14 cellular contexts compared by ENCODE assay signal in the genomic region with DNA sequence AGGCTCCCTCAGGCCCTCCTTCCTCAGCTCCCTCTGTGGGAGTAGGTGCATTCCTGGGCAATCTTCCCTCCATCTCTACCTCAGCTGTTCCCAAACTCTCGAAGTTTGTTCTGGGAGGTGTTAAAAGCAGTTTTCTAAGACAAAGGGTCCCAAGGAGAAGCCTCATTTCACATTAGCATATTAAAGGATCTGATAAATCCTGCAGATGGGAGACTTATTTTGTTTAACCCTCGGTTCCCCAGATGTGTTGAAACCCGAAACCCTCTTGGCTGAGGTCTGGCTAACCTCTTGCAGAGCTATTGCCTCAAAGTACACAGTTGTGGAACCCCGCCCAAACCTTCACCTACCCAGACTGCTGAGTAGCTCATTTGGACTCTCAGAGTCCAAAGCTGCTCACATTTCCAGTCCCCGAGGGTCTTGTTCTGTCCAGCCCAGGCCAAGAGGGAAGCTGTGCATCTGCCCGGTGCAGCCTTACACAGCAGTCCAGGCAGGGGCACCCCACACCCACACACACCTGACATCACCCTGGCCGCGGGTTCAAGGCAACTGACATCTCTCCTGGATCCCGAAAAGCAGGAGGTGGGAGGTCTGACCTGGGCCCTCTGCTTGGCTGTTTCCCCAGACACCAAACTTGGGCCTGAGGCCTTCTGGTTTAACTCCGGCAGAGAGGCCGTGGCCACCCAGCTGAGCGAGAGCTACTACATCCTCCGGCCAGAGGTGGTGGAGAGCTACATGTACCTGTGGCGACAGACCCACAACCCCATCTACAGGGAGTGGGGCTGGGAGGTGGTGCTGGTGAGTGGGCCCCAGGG. TPM values are rescaled to one million over a fixed set of nuclear protein-coding genes. Genes with fewer than 3 reads are reported as not detected.
A peak's percentile ranks its signal among the peaks of the same experiment; 100 is the strongest.
DNase-seq lines count a peak whose midpoint lies in the region; ATAC-seq, FAIRE-seq and TF ChIP-seq lines count a peak whose summit lies in the region.
"Had no signal": no experiment of that assay in that cellular context is flagged by ENCODE, and none has a peak within 500 bp of the region (broad histone marks: within the 10 kb centered on the region; RNA-seq: fewer than 3 reads in every experiment).

No MANE protein-coding gene starts in this region.

- peak overlapping the region; percentile 3 for H3K27ac ChIP-seq in CD4-positive, alpha-beta T cell (ENCODE audit: low read depth, low read length)
- H3K27ac ChIP-seq in kidney (ENCODE audit: low read depth in 2 of 2, low read length in 2 of 2), result no peak overlapping the region

- H3K4me3 ChIP-seq in HFF-Myc (replicated peaks; ENCODE audit: low read depth, low read length), result no peak overlapping the region
- no peak overlapping the region for H3K4me3 ChIP-seq in kidney (ENCODE audit: low read length in 2 of 2)

- no peak for FAIRE-seq in kidney (lab: Jason Lieb, UNC)
- FAIRE-seq: endothelial cell of umbilical vein had no signal

- POLR2A ChIA-PET in CD4-positive, alpha-beta T cell (lab: Charles Lee), result no interaction called here
- POLR2A ChIA-PET in WTC11 (lab: Charles Lee), result interaction anchor here (1.3 kb wide), 1 partner anchor 18 kb away, joined by 4 read pairs; no protein-coding TSS in a partner anchor

- peak overlapping the region; percentile 98 for H3K27ac Mint-ChIP-seq in CD4-positive, alpha-beta T cell
- H3K27ac Mint-ChIP-seq in WTC11, result peak overlapping the region; percentile 72
- H3K27ac Mint-ChIP-seq: activated CD4-positive, alpha-beta T cell treated with anti-CD3 and anti-CD28 coated beads, Interleukin-2, amount 10 ng/mL, durations not matched to agents 24 days and 14 days; activated T-helper 1 cell treated with anti-CD3 and anti-CD28 coated beads, Interleukin-12 subunit alpha, Interleukin-12 subunit beta, Interleukin-2, Interleukin-4 antibody, amounts not matched to agents 30 ng/mL and 10 ng/mL and 1 ng/mL, durations not matched to agents 14 hours and 24 hours and 36 hours; HFFc6 had no signal

- peaks cover 0 to 2% of the 10 kb centered on the region in 2 donors for H3K36me3 ChIP-seq in kidney (ENCODE audit: control insufficient read depth in 1 of 2, insufficient read depth in 2 of 2, low read length in 2 of 2)

- peaks cover 0 to 2% of the 10 kb centered on the region in 2 donors for H3K4me1 ChIP-seq in kidney (ENCODE audit: control insufficient read depth in 1 of 2, insufficient read depth in 1 of 2, low read depth in 1 of 2, low read length in 2 of 2)

- no peak for DNase-seq in CD4-positive, alpha-beta T cell
- DNase-seq in HFF-Myc (ENCODE audit: extremely low read depth, low read depth) (peak; percentile 31), WTC11 (ENCODE audit: low spot score) (peak; percentile 50), left kidney (ENCODE audit: low read depth, low spot score) (peak; percentile 48), kidney (no peak), mucosa of gallbladder (ENCODE audit: low spot score) (no peak), HuH-7 (ENCODE audit: low spot score) (no peak)
- DNase-seq in stimulated activated naive CD8-positive, alpha-beta T cell treated with anti-CD3 and anti-CD28 coated beads, Interleukin-15, Interleukin-2, amounts not matched to agents 100 U/mL and 50 U/mL, for 24 hours, result no peak
- DNase-seq: activated CD4-positive, alpha-beta T cell treated with anti-CD3 and anti-CD28 coated beads, Interleukin-2, amount 10 ng/mL, durations not matched to agents 24 days and 14 days; EL; HFFc6 had no signal

- no peak overlapping the region for H3K4me3 Mint-ChIP-seq in CD4-positive, alpha-beta T cell
- no peak overlapping the region for H3K4me3 Mint-ChIP-seq in WTC11
- H3K4me3 Mint-ChIP-seq: activated CD4-positive, alpha-beta T cell treated with anti-CD3 and anti-CD28 coated beads, Interleukin-2, amount 10 ng/mL, durations not matched to agents 24 days and 14 days; activated T-helper 1 cell treated with anti-CD3 and anti-CD28 coated beads, Interleukin-12 subunit alpha, Interleukin-12 subunit beta, Interleukin-2, Interleukin-4 antibody, amounts not matched to agents 30 ng/mL and 10 ng/mL and 1 ng/mL, durations not matched to agents 14 hours and 24 hours and 36 hours; HFFc6 had no signal

- H3K9me3 ChIP-seq in CD4-positive, alpha-beta T cell (ENCODE audit: control insufficient read depth, low read length), result no peaks in the 10 kb centered on the region
- no peaks in the 10 kb centered on the region for H3K9me3 ChIP-seq in kidney (ENCODE audit: control insufficient read depth in 1 of 2, low read length in 2 of 2)

- H3K27me3 ChIP-seq in CD4-positive, alpha-beta T cell (ENCODE audit: control insufficient read depth, insufficient read depth, low read length), result no peaks in the 10 kb centered on the region

- H3K27me3 Mint-ChIP-seq in CD4-positive, alpha-beta T cell, result no peaks in the 10 kb centered on the region
- H3K27me3 Mint-ChIP-seq in WTC11 (ENCODE audit: low read depth), result peaks cover 5% of the 10 kb centered on the region; the same call in 1 of the 2 replicates

- no peak for ATAC-seq in CD4-positive, alpha-beta T cell (ENCODE audit: poor library complexity)
- ATAC-seq in WTC11, result peak; percentile 84
- ATAC-seq in stimulated activated naive CD8-positive, alpha-beta T cell treated with anti-CD3 and anti-CD28 coated beads, Interleukin-15, Interleukin-2, amounts not matched to agents 100 U/mL and 50 U/mL, for 24 hours, result no peak
- ATAC-seq: Panc1 had no signal

- peaks cover 31% of the 10 kb centered on the region for H3K4me1 Mint-ChIP-seq in CD4-positive, alpha-beta T cell (ENCODE audit: low read depth)
- peaks cover 62% of the 10 kb centered on the region for H3K4me1 Mint-ChIP-seq in WTC11

- no peak for TF ChIP-seq CTCF in CD4-positive, alpha-beta T cell (IDR thresholded peaks at IDR 0.05)
- TF ChIP-seq CTCF in HFF-Myc (IDR thresholded peaks at IDR 0.05; ENCODE audit: low read depth, low read length, missing control alignments), result no peak
- no peak for TF ChIP-seq CTCF in WTC11 (IDR thresholded peaks at IDR 0.05)
- TF ChIP-seq CTCF in kidney (IDR thresholded peaks at IDR 0.05; ENCODE audit: borderline replicate concordance, extremely low read depth, insufficient read depth), result no peak

- no peak overlapping the region for H3K9ac ChIP-seq in kidney (ENCODE audit: low read length in 2 of 2)

- peaks cover 77% of the 10 kb centered on the region for H3K36me3 Mint-ChIP-seq in CD4-positive, alpha-beta T cell (ENCODE audit: low read depth)
- no peaks in the 10 kb centered on the region for H3K36me3 Mint-ChIP-seq in WTC11

- intact Hi-C loops in CD4-positive, alpha-beta T cell (cut with DNase I, micrococcal nuclease), result no loop called here
- intact Hi-C loops in kidney (cut with DNase I), result no loop called here

- CTCF ChIA-PET in CD4-positive, alpha-beta T cell (lab: Charles Lee), result interaction anchor here (1.5 kb wide), 1 partner anchor 172 kb away, joined by 3 read pairs; no protein-coding TSS in a partner anchor
- CTCF ChIA-PET in WTC11 (lab: Charles Lee), result interaction anchor here (0.7 to 3.0 kb wide), 19 partner anchors 9 to 237 kb away, joined by 3 to 22 read pairs (median 4); a partner anchor contains a TSS

- H3K9me3 Mint-ChIP-seq in CD4-positive, alpha-beta T cell, result no peaks in the 10 kb centered on the region
- no peaks in the 10 kb centered on the region for H3K9me3 Mint-ChIP-seq in WTC11
- H3K9me3 Mint-ChIP-seq: activated CD4-positive, alpha-beta T cell treated with anti-CD3 and anti-CD28 coated beads, Interleukin-2, amount 10 ng/mL, durations not matched to agents 24 days and 14 days; activated T-helper 1 cell treated with anti-CD3 and anti-CD28 coated beads, Interleukin-12 subunit alpha, Interleukin-12 subunit beta, Interleukin-2, Interleukin-4 antibody, amounts not matched to agents 30 ng/mL and 10 ng/mL and 1 ng/mL, durations not matched to agents 14 hours and 24 hours and 36 hours; HFFc6 had no signal

TF ChIP-seq in WTC11, 78 proteins besides CTCF, POLR2A, EP300 and RAD21 (continues in another document):
- TF ChIP-seq, protein P1, sequence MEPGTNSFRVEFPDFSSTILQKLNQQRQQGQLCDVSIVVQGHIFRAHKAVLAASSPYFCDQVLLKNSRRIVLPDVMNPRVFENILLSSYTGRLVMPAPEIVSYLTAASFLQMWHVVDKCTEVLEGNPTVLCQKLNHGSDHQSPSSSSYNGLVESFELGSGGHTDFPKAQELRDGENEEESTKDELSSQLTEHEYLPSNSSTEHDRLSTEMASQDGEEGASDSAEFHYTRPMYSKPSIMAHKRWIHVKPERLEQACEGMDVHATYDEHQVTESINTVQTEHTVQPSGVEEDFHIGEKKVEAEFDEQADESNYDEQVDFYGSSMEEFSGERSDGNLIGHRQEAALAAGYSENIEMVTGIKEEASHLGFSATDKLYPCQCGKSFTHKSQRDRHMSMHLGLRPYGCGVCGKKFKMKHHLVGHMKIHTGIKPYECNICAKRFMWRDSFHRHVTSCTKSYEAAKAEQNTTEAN (CRISPR knock-in tag; IDR thresholded peaks at IDR 0.05), result no peak
- TF ChIP-seq, protein P2, sequence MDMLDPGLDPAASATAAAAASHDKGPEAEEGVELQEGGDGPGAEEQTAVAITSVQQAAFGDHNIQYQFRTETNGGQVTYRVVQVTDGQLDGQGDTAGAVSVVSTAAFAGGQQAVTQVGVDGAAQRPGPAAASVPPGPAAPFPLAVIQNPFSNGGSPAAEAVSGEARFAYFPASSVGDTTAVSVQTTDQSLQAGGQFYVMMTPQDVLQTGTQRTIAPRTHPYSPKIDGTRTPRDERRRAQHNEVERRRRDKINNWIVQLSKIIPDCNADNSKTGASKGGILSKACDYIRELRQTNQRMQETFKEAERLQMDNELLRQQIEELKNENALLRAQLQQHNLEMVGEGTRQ (CRISPR knock-in tag; IDR thresholded peaks at IDR 0.05), result no peak
- no peak for TF ChIP-seq ZNF671 (CRISPR knock-in tag; IDR thresholded peaks at IDR 0.05)
- TF ChIP-seq, protein P3, sequence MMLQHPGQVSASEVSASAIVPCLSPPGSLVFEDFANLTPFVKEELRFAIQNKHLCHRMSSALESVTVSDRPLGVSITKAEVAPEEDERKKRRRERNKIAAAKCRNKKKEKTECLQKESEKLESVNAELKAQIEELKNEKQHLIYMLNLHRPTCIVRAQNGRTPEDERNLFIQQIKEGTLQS (CRISPR knock-in tag; conservative IDR thresholded peaks at IDR 0.05), result no peak

RNA-seq across cellular contexts. Expression of a gene that starts 19.5 kb away (rescaled TPM):
- total RNA-seq in CD4-positive, alpha-beta T cell, result 10 to 100 TPM; 25.3 to 25.7 TPM
- total RNA-seq in WTC11 (2021), result 80.2 to 99.6 TPM (median 96.0 TPM) in 3 replicates
- total RNA-seq in kidney, result 116 TPM
- polyA plus RNA-seq in kidney (ENCODE audit: insufficient read depth, low read depth, low replicate concordance), result 69.3 TPM
- 69.7 TPM for total RNA-seq in mucosa of gallbladder

RNA-seq across cellular contexts. Expression of a gene that starts 39.2 kb away (rescaled TPM):
- total RNA-seq in CD4-positive, alpha-beta T cell, result 10 to 100 TPM; 25.5 to 28.0 TPM
- total RNA-seq in WTC11 (2021), result 28.9 to 32.2 TPM (median 30.5 TPM) in 3 replicates
- total RNA-seq in kidney, result 66.6 TPM
- polyA plus RNA-seq in kidney (ENCODE audit: insufficient read depth, low read depth, low replicate concordance), result 108 TPM
- total RNA-seq in mucosa of gallbladder, result 77.1 TPM

Comparison
In these comparisons a context has a peak if more than half of its experiments do, and no peak if none do; other contexts are left out.
1. DNase-seq: peak in HFF-Myc (single experiment), WTC11 (single experiment) and left kidney (single experiment); none in CD4-positive, alpha-beta T cell (0 of 10), kidney (single experiment), mucosa of gallbladder (single experiment), HuH-7 (single experiment) and stimulated activated naive CD8-positive, alpha-beta T cell treated with anti-CD3 and anti-CD28 coated beads, Interleukin-15, Interleukin-2, amounts not matched to agents 100 U/mL and 50 U/mL, for 24 hours (single experiment).